In genomic region chr1:11058595-11059165, GRCh38 we compare ENCODE assay signal across 8 cellular contexts. TPM values are rescaled to one million over a fixed set of nuclear protein-coding genes. Genes with fewer than 3 reads are reported as not detected.
DNase-seq lines count a peak whose midpoint lies in the region; ATAC-seq and TF ChIP-seq lines count a peak whose summit lies in the region.

No MANE protein-coding gene starts in this region.

- no peak overlapping the region for H4K91ac ChIP-seq in mesenchymal stem cell (ENCODE audit: low read length)

- H2AK5ac ChIP-seq in mesenchymal stem cell (ENCODE audit: low read length, severe bottlenecking) = no peak overlapping the region

- H3K27me3 Mint-ChIP-seq in activated naive CD8-positive, alpha-beta T cell treated with anti-CD3 and anti-CD28 coated beads, Interleukin-2, amount 50 U/mL, for 24 hours = no peaks in the 10 kb centered on the region

- peak overlapping the region in 1 of 2 experiments; percentile 79 for H3K18ac ChIP-seq in mesenchymal stem cell (ENCODE audit: low read depth in 1 of 2, low read length in 2 of 2)

- H3K4me1 Mint-ChIP-seq in activated naive CD8-positive, alpha-beta T cell treated with anti-CD3 and anti-CD28 coated beads, Interleukin-2, amount 50 U/mL, for 24 hours = peaks cover 56% of the 10 kb centered on the region

- H2AFZ ChIP-seq in ACC112 (ENCODE audit: low read length, unreplicated experiment) = no peak overlapping the region
- peak overlapping the region; percentile 18 for H2AFZ ChIP-seq in mesenchymal stem cell (ENCODE audit: low read depth, low read length)

- H3K9me3 Mint-ChIP-seq in activated naive CD8-positive, alpha-beta T cell treated with anti-CD3 and anti-CD28 coated beads, Interleukin-2, amount 50 U/mL, for 24 hours = no peaks in the 10 kb centered on the region

- no peak overlapping the region for H2BK15ac ChIP-seq in mesenchymal stem cell (ENCODE audit: low read depth, poor library complexity, severe bottlenecking)

- no peaks in the 10 kb centered on the region for H3K9me3 ChIP-seq in mesenchymal stem cell (ENCODE audit: control insufficient read depth, low read length)

- peak overlapping the region; percentile 95 for H3K4me3 ChIP-seq in ACC112 (ENCODE audit: low read depth, low read length)
- H3K4me3 ChIP-seq in HFF-Myc (replicated peaks; ENCODE audit: low read depth, low read length) = peak overlapping the region; percentile 99
- peak overlapping the region; percentile 97 for H3K4me3 ChIP-seq in mesenchymal stem cell (ENCODE audit: insufficient read depth in 1 of 2, low read depth in 1 of 2, low read length in 2 of 2)

- WGBS in mesenchymal stem cell = 49% methylated on average over 28 of the region's 28 CpGs

- TF ChIP-seq CTCF in HFF-Myc (IDR thresholded peaks at IDR 0.05; ENCODE audit: low read depth, low read length, missing control alignments) = no peak

- H3K36me3 Mint-ChIP-seq in activated naive CD8-positive, alpha-beta T cell treated with anti-CD3 and anti-CD28 coated beads, Interleukin-2, amount 50 U/mL, for 24 hours (ENCODE audit: low read depth) = peaks cover 51% of the 10 kb centered on the region

- no peak overlapping the region for H2BK120ac ChIP-seq in mesenchymal stem cell (ENCODE audit: low read depth, low read length)

- peak overlapping the region; percentile 40 to 60 for H3K4ac ChIP-seq in mesenchymal stem cell (ENCODE audit: low read depth in 1 of 2, low read length in 2 of 2)

- no peak overlapping the region for H2BK5ac ChIP-seq in mesenchymal stem cell (ENCODE audit: low read depth, low read length, poor library complexity, severe bottlenecking)

- H4K8ac ChIP-seq in mesenchymal stem cell (ENCODE audit: low read length) = peak overlapping the region; percentile 12

- DNase-seq in HFF-Myc (ENCODE audit: extremely low read depth, low read depth) (no peak), mesenchymal stem cell (no peak), HPDE6-E6E7 (ENCODE audit: extremely low spot score) (no peak), foreskin melanocyte (no peak)
- DNase-seq in activated naive CD8-positive, alpha-beta T cell treated with anti-CD3 and anti-CD28 coated beads, Interleukin-2, amount 50 U/mL, for 24 hours = no peak

- H3K27ac Mint-ChIP-seq in activated naive CD8-positive, alpha-beta T cell treated with anti-CD3 and anti-CD28 coated beads, Interleukin-2, amount 50 U/mL, for 24 hours = peak overlapping the region; percentile 95

- peaks cover 29% of the 10 kb centered on the region for H3K79me1 ChIP-seq in mesenchymal stem cell (replicated peaks; ENCODE audit: low read length, poor library complexity, severe bottlenecking)

- peaks cover 5% of the 10 kb centered on the region for H3K4me1 ChIP-seq in ACC112 (ENCODE audit: control insufficient read depth, insufficient read depth, low read length, unreplicated experiment)
- H3K4me1 ChIP-seq in mesenchymal stem cell (ENCODE audit: control insufficient read depth, insufficient read depth, low read depth, low read length) = peaks cover 14% of the 10 kb centered on the region

- peak overlapping the region in 1 of 2 experiments; percentile 76 for H3K14ac ChIP-seq in mesenchymal stem cell (ENCODE audit: low read length in 2 of 2)

- peak overlapping the region; percentile 90 for H3K9ac ChIP-seq in mesenchymal stem cell (ENCODE audit: low read length)

- peaks cover 18% of the 10 kb centered on the region for H3K79me2 ChIP-seq in ACC112 (ENCODE audit: control insufficient read depth, insufficient read depth, low read length, unreplicated experiment)

- no peak overlapping the region for H3K27ac ChIP-seq in ACC112 (ENCODE audit: low read depth, low read length)
- H3K27ac ChIP-seq in mesenchymal stem cell (ENCODE audit: low read length, poor library complexity, severe bottlenecking) = no peak overlapping the region

- peak overlapping the region; percentile 95 for H3K4me3 Mint-ChIP-seq in activated naive CD8-positive, alpha-beta T cell treated with anti-CD3 and anti-CD28 coated beads, Interleukin-2, amount 50 U/mL, for 24 hours

- H3K27me3 ChIP-seq in ACC112 (ENCODE audit: insufficient read depth, low read length) (no peaks in the 10 kb centered on the region), mesenchymal stem cell (ENCODE audit: control insufficient read depth in 1 of 2, insufficient read depth in 1 of 2, low read length in 2 of 2) (no peaks in the 10 kb centered on the region)

- no peaks in the 10 kb centered on the region; the same call in 1 of the 2 replicates for H3K36me3 ChIP-seq in ACC112 (ENCODE audit: insufficient read depth, low read length)
- H3K36me3 ChIP-seq in mesenchymal stem cell (ENCODE audit: control insufficient read depth in 1 of 2, insufficient read depth in 2 of 2, low read depth in 1 of 2, low read length in 2 of 2) = peaks cover 35 to 63% of the 10 kb centered on the region in 2 experiments

- H2BK12ac ChIP-seq in mesenchymal stem cell (ENCODE audit: low read length in 2 of 2) = no peak overlapping the region

- ATAC-seq in activated naive CD8-positive, alpha-beta T cell treated with anti-CD3 and anti-CD28 coated beads, Interleukin-2, amount 50 U/mL, for 24 hours = no peak
- ATAC-seq in HG03196 (IDR thresholded peaks at IDR 0.05; ENCODE audit: unreplicated experiment) (no peak), HG02870 (IDR thresholded peaks at IDR 0.05; ENCODE audit: unreplicated experiment) (no peak)

- peak overlapping the region; percentile 78 for H3K4me2 ChIP-seq in mesenchymal stem cell (ENCODE audit: low read length, poor library complexity, severe bottlenecking)

- H3K23ac ChIP-seq in mesenchymal stem cell (ENCODE audit: low read length in 2 of 2) = peak overlapping the region in 1 of 2 experiments; percentile 80

RNA-seq across cellular contexts. Expression of gene SRM, which starts 1.1 kb away (rescaled TPM):
- 208 TPM for polyA plus RNA-seq in mesenchymal stem cell (2013, experiment 1 of 2)
- polyA plus RNA-seq in mesenchymal stem cell (2013, experiment 2 of 2) = 196 TPM

RNA-seq across cellular contexts. Expression of gene MASP2, which starts 11.6 kb away (rescaled TPM):
- polyA plus RNA-seq in mesenchymal stem cell (2013, experiment 1 of 2) = not detected
- polyA plus RNA-seq in mesenchymal stem cell (2013, experiment 2 of 2) = not detected

RNA-seq across cellular contexts. Expression of gene EXOSC10, which starts 41.0 kb away (rescaled TPM):
- polyA plus RNA-seq in mesenchymal stem cell (2013, experiment 1 of 2) = 46.0 TPM
- 42.0 TPM for polyA plus RNA-seq in mesenchymal stem cell (2013, experiment 2 of 2)

RNA-seq across cellular contexts. Expression of gene TARDBP, which starts 46.2 kb away (rescaled TPM):
- polyA plus RNA-seq in mesenchymal stem cell (2013, experiment 1 of 2) = 132 TPM
- polyA plus RNA-seq in mesenchymal stem cell (2013, experiment 2 of 2) = 135 TPM
